19 cellular contexts compared by ENCODE assay signal in the genomic region with DNA sequence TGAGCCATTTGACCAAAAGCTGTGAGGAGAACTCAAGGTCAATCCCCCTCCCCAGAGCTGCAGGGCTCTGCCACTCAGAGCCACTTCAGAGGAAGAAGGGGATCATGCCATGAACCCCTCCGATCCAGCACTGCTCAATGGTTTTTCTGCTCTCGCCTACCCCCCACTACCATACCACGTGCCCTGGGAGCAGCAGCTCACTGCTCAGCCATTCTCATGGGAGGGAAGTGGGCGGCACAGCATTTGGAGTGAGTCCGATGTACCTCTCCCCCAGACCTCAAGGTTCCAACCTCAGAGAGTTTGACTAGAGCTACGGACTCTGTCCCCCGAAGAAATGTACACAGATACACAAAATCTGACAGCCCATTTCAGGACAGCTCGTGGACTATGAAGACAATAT. TPM values are rescaled to one million over a fixed set of nuclear protein-coding genes. Genes with fewer than 3 reads are reported as not detected.
DNase-seq lines count a peak whose midpoint lies in the region; ATAC-seq and TF ChIP-seq lines count a peak whose summit lies in the region.
"Had no signal": no experiment of that assay in that cellular context is flagged by ENCODE, and none has a peak within 500 bp of the region (broad histone marks: within the 10 kb centered on the region; RNA-seq: fewer than 3 reads in every experiment).

No MANE protein-coding gene starts in this region.

- no peak overlapping the region for H3K23ac ChIP-seq in neuronal stem cell (ENCODE audit: low read depth, low read length, poor library complexity)

- H3K27me3 Mint-ChIP-seq in stimulated activated naive B cell treated with anti-CD40 and anti-IgM and Interleukin-4, amounts not matched to agents 10 μg/mL and 1 μg/mL and 100 μg/mL, for 72 hours = no peaks in the 10 kb centered on the region
- H3K27me3 Mint-ChIP-seq: CD4-positive, CD25-positive, alpha-beta regulatory T cell; CD8-positive, alpha-beta memory T cell had no signal

- H3K27ac ChIP-seq in BLaER1 (no peak overlapping the region), caudate nucleus (ENCODE audit: low read depth, low read length) (peak overlapping the region; percentile 1), neuronal stem cell (replicated peaks; ENCODE audit: low read length) (no peak overlapping the region), spleen (no peak overlapping the region)
- H3K27ac ChIP-seq: 22Rv1, A549, GM23248, HL-60 had no signal

- H3K79me1 ChIP-seq in neuronal stem cell (ENCODE audit: low read depth, low read length) = peaks cover 2% of the 10 kb centered on the region

- H2AK5ac ChIP-seq in neuronal stem cell (ENCODE audit: low read depth, low read length) = no peak overlapping the region

- peaks cover 9% of the 10 kb centered on the region in 2 donors for H3K4me1 Mint-ChIP-seq in stimulated activated naive B cell treated with anti-CD40 and anti-IgM and Interleukin-4, amounts not matched to agents 10 μg/mL and 1 μg/mL and 100 μg/mL, for 72 hours
- H3K4me1 Mint-ChIP-seq: CD4-positive, CD25-positive, alpha-beta regulatory T cell; CD8-positive, alpha-beta memory T cell had no signal

- H4K8ac ChIP-seq in neuronal stem cell (ENCODE audit: low read depth, low read length) = no peak overlapping the region

- TF ChIP-seq POLR2A in spleen (IDR thresholded peaks at IDR 0.05) = no peak

- WGBS in neuronal stem cell (ENCODE audit: extremely low coverage in 2 of 2, insufficient read length in 2 of 2, insufficient replicate concordance in 1 of 2), 2 donors = no CpG with 5 or more reads among the region's 8 CpGs
- WGBS in spleen, 5 donors = 93 to 99% (median 97%) methylated on average over 8 of the region's 8 CpGs

- peak overlapping the region; percentile 25 for H3K27ac Mint-ChIP-seq in stimulated activated naive B cell treated with anti-CD40 and anti-IgM and Interleukin-4, amounts not matched to agents 10 μg/mL and 1 μg/mL and 100 μg/mL, for 72 hours
- H3K27ac Mint-ChIP-seq: CD4-positive, CD25-positive, alpha-beta regulatory T cell; CD8-positive, alpha-beta memory T cell had no signal

- H3K4me1 ChIP-seq in BLaER1 (peaks cover 40% of the 10 kb centered on the region), neuronal stem cell (ENCODE audit: control insufficient read depth in 2 of 2, insufficient read depth in 1 of 2, low read depth in 1 of 2, low read length in 2 of 2) (no peaks in the 10 kb centered on the region), spleen (no peaks in the 10 kb centered on the region)
- H3K4me1 ChIP-seq: A549, HAP-1 had no signal

- H3K4ac ChIP-seq in neuronal stem cell (ENCODE audit: low read length) = no peak overlapping the region

- peaks cover 88% of the 10 kb centered on the region for H3K36me3 ChIP-seq in BLaER1
- peaks cover 45 to 90% of the 10 kb centered on the region in 2 donors for H3K36me3 ChIP-seq in neuronal stem cell (replicated peaks in 1 of 2; ENCODE audit: control insufficient read depth in 2 of 2, insufficient read depth in 2 of 2, low read length in 2 of 2)
- peaks cover 17 to 100% (median 100%) of the 10 kb centered on the region in 6 donors for H3K36me3 ChIP-seq in spleen

- no peaks in the 10 kb centered on the region for H3K9me3 Mint-ChIP-seq in stimulated activated naive B cell treated with anti-CD40 and anti-IgM and Interleukin-4, amounts not matched to agents 10 μg/mL and 1 μg/mL and 100 μg/mL, for 72 hours
- H3K9me3 Mint-ChIP-seq: CD4-positive, CD25-positive, alpha-beta regulatory T cell; CD8-positive, alpha-beta memory T cell had no signal

- H3K18ac ChIP-seq in neuronal stem cell (ENCODE audit: low read length) = no peak overlapping the region

- 0 out of 2 replicates have a peak overlapping the region, but pooled peaks have one; percentile 12 for H3K4me3 ChIP-seq in BLaER1
- H3K4me3 ChIP-seq in neuronal stem cell (ENCODE audit: low read length in 2 of 2) = no peak overlapping the region
- H3K4me3 ChIP-seq in spleen = no peak overlapping the region
- H3K4me3 ChIP-seq: A549, GM23248, HAP-1, K562 had no signal

- no peak overlapping the region for H3K4me3 Mint-ChIP-seq in stimulated activated naive B cell treated with anti-CD40 and anti-IgM and Interleukin-4, amounts not matched to agents 10 μg/mL and 1 μg/mL and 100 μg/mL, for 72 hours
- H3K4me3 Mint-ChIP-seq: CD4-positive, CD25-positive, alpha-beta regulatory T cell; CD8-positive, alpha-beta memory T cell had no signal

- peaks cover 63% of the 10 kb centered on the region for H4K20me1 ChIP-seq in BLaER1

- H2BK5ac ChIP-seq in neuronal stem cell (ENCODE audit: low read length) = no peak overlapping the region

- TF ChIP-seq CTCF in spleen (IDR thresholded peaks at IDR 0.05 in 8 of 11, conservative IDR thresholded peaks at IDR 0.05 in 3 of 11) = no peak

- H2BK120ac ChIP-seq in neuronal stem cell (ENCODE audit: low read depth, low read length) = no peak overlapping the region

- H3K9me3 ChIP-seq in BLaER1 (no peaks in the 10 kb centered on the region), neuronal stem cell (replicated peaks in 1 of 2; ENCODE audit: control insufficient read depth in 2 of 2, insufficient read depth in 1 of 2, low read depth in 1 of 2, low read length in 2 of 2) (no peaks in the 10 kb centered on the region), spleen (no peaks in the 10 kb centered on the region)
- H3K9me3 ChIP-seq: A549, HAP-1 had no signal

- no peak overlapping the region for H4K91ac ChIP-seq in neuronal stem cell (ENCODE audit: low read depth, low read length, poor library complexity)

- H3K27me3 ChIP-seq in BLaER1 (no peaks in the 10 kb centered on the region), neuronal stem cell (ENCODE audit: control insufficient read depth in 3 of 3, insufficient read depth in 3 of 3, low read depth in 1 of 3, low read length in 3 of 3) (no peaks in the 10 kb centered on the region), spleen (replicated peaks in 1 of 7) (no peaks in the 10 kb centered on the region)

- intact Hi-C loops in spleen (cut with DNase I; ENCODE audit: low total_unique reads) = no loop called here

- no peak overlapping the region for H2AFZ ChIP-seq in neuronal stem cell (ENCODE audit: low read length)
- H2AFZ ChIP-seq: GM23248 had no signal

- ATAC-seq in stimulated activated naive B cell treated with anti-CD40 and anti-IgM and Interleukin-4, amounts not matched to agents 10 μg/mL and 1 μg/mL and 100 μg/mL, for 72 hours (replicated peaks) = no peak
- ATAC-seq: A549, K562 had no signal

- H3K36me3 Mint-ChIP-seq in stimulated activated naive B cell treated with anti-CD40 and anti-IgM and Interleukin-4, amounts not matched to agents 10 μg/mL and 1 μg/mL and 100 μg/mL, for 72 hours = peaks cover 60 to 73% of the 10 kb centered on the region in 2 donors

- peak in 5 of 61 donors; percentile 9 to 47 (median 30) for DNase-seq in caudate nucleus (lab: John Stamatoyannopoulos, UW)
- no peak for DNase-seq in neuronal stem cell (ENCODE audit: low spot score)
- DNase-seq in stimulated activated naive B cell treated with anti-CD40 and anti-IgM and Interleukin-4, amounts not matched to agents 10 μg/mL and 1 μg/mL and 100 μg/mL, for 72 hours = no peak
- no peak for DNase-seq in SK-N-DZ (ENCODE audit: low spot score)
- DNase-seq in Kasumi-1 (lab: John Stamatoyannopoulos, UW) = no peak
- DNase-seq in spleen = no peak
- DNase-seq: AML-193; CD4-positive, CD25-positive, alpha-beta regulatory T cell; CD8-positive, alpha-beta memory T cell; COR-L47; GM23248; IMR-90 had no signal

- H3K4me2 ChIP-seq in BLaER1 (peak overlapping the region; percentile 87), neuronal stem cell (ENCODE audit: insufficient read depth, low read length, poor library complexity, severe bottlenecking) (no peak overlapping the region)
- H3K4me2 ChIP-seq: A549 had no signal

- H3K9ac ChIP-seq in BLaER1 (peak overlapping the region; percentile 11; the same call in 1 of the 2 replicates), neuronal stem cell (ENCODE audit: low read depth, low read length, poor library complexity) (peak overlapping the region; percentile 36)
- H3K9ac ChIP-seq: GM23248 had no signal

- H3K14ac ChIP-seq in neuronal stem cell (ENCODE audit: low read length) = no peak overlapping the region

- no peak overlapping the region for H2BK15ac ChIP-seq in neuronal stem cell (ENCODE audit: low read length)

- no peak overlapping the region for H2BK12ac ChIP-seq in neuronal stem cell (ENCODE audit: low read length)

RNA-seq across cellular contexts. Expression of a gene that starts 34.5 kb away (rescaled TPM):
- polyA plus RNA-seq in neuronal stem cell (2013, experiment 1 of 2) = 25.9 TPM
- polyA plus RNA-seq in neuronal stem cell (2013, experiment 2 of 2) = 25.4 TPM
- polyA plus RNA-seq in SK-N-DZ (2014; cell fraction: cytosol; rRNA removed) = 37.4 and 45.3 TPM in 2 replicates
- 39.8 and 58.2 TPM in 2 replicates for polyA plus RNA-seq in SK-N-DZ (2014; cell fraction: nucleus; rRNA removed)
- total RNA-seq in spleen = 100 to 1,000 TPM in 6 of 7 donors, 10 to 100 TPM in 1; 92.6 to 150 (median 130) TPM
- 10 to 100 TPM; 43.3 to 69.6 (median 56.0) TPM for polyA plus RNA-seq in spleen

RNA-seq across cellular contexts. Expression of a gene that starts 38.4 kb away (rescaled TPM):
- polyA plus RNA-seq in neuronal stem cell (2013, experiment 1 of 2) = 0.56 TPM
- 0.53 TPM for polyA plus RNA-seq in neuronal stem cell (2013, experiment 2 of 2)
- polyA plus RNA-seq in SK-N-DZ (2014; cell fraction: cytosol; rRNA removed) = 1.0 TPM in 1 of 2 replicates, not detected in the other
- 1.4 and 6.4 TPM in 2 replicates for polyA plus RNA-seq in SK-N-DZ (2014; cell fraction: nucleus; rRNA removed)
- 1 to 10 TPM in 5 of 7 donors, under 1 TPM in 2; 0.54 to 4.6 (median 2.0) TPM for total RNA-seq in spleen
- 1 to 10 TPM; 1.8 to 6.1 (median 2.9) TPM for polyA plus RNA-seq in spleen
- total RNA-seq: CD4-positive, CD25-positive, alpha-beta regulatory T cell; CD8-positive, alpha-beta memory T cell; GM23248; H4; IMR-90 had no signal
- polyA plus RNA-seq: CD4-positive, CD25-positive, alpha-beta regulatory T cell; CD8-positive, alpha-beta memory T cell had no signal

RNA-seq across cellular contexts. Expression of a gene that starts 47.4 kb away (rescaled TPM):
- 7.7 TPM for polyA plus RNA-seq in neuronal stem cell (2013, experiment 1 of 2)
- polyA plus RNA-seq in neuronal stem cell (2013, experiment 2 of 2) = 7.4 TPM
- polyA plus RNA-seq in SK-N-DZ (2014; cell fraction: cytosol; rRNA removed) = 4.5 and 4.6 TPM in 2 replicates
- 7.8 and 10.7 TPM in 2 replicates for polyA plus RNA-seq in SK-N-DZ (2014; cell fraction: nucleus; rRNA removed)
- 10 to 100 TPM; 13.8 to 41.5 (median 35.4) TPM for total RNA-seq in spleen
- polyA plus RNA-seq in spleen = 10 to 100 TPM in 1 of 3 donors, 1 to 10 TPM in 2; 7.0 to 21.7 (median 8.5) TPM
